ENCODE assay signal across 34 cellular contexts in genomic region chr19:48401277-48401676, GRCh38. TPM values are rescaled to one million over a fixed set of nuclear protein-coding genes. Genes with fewer than 3 reads are reported as not detected.
DNase-seq lines count a peak whose midpoint lies in the region; ATAC-seq and TF ChIP-seq lines count a peak whose summit lies in the region.
"Had no signal": no experiment of that assay in that cellular context is flagged by ENCODE, and none has a peak within 500 bp of the region (broad histone marks: within the 10 kb centered on the region; RNA-seq: fewer than 3 reads in every experiment).

No MANE protein-coding gene starts in this region.

- no peak overlapping the region for H4K5ac ChIP-seq in mesendoderm (ENCODE audit: low read length)

- no peak for TF ChIP-seq POLR2A in body of pancreas (IDR thresholded peaks at IDR 0.05)

- TF ChIP-seq CTCF in body of pancreas (IDR thresholded peaks at IDR 0.05), result no peak

- WGBS in mesendoderm (ENCODE audit: extremely low coverage, insufficient coverage, low lambda C conversion rate), result no CpG with 5 or more reads among the region's 5 CpGs
- 67% methylated on average over 5 of the region's 5 CpGs for WGBS in right cardiac atrium
- WGBS in body of pancreas, 2 donors, result 66 to 76% methylated on average over 5 of the region's 5 CpGs

- peak overlapping the region; percentile 32; the same call in 1 of the 2 replicates for H3K4me2 ChIP-seq in BLaER1
- no peak overlapping the region for H3K4me2 ChIP-seq in mesendoderm (ENCODE audit: low read length)

- H4K8ac ChIP-seq in mesendoderm (ENCODE audit: low read depth, low read length), result no peak overlapping the region

- intact Hi-C loops in right cardiac atrium (cut with DNase I) (no loop called here), body of pancreas (cut with DNase I) (no loop called here), left colon (cut with DNase I, micrococcal nuclease) (no loop called here)

- no peak overlapping the region for H2BK15ac ChIP-seq in mesendoderm (replicated peaks; ENCODE audit: low read depth)

- no peaks in the 10 kb centered on the region for H3K79me2 ChIP-seq in mesendoderm (ENCODE audit: control insufficient read depth, insufficient read depth, low read length)
- H3K79me2 ChIP-seq: parathyroid adenoma had no signal

- H3K27me3 Mint-ChIP-seq in T-helper 17 cell, result peaks cover 11% of the 10 kb centered on the region

- no peak overlapping the region for H3K4me3 ChIP-seq in BLaER1
- H3K4me3 ChIP-seq in H7 (ENCODE audit: insufficient read depth, low read depth, low read length), result no peak overlapping the region
- no peak overlapping the region for H3K4me3 ChIP-seq in mesendoderm (ENCODE audit: low read length)
- no peak overlapping the region for H3K4me3 ChIP-seq in right cardiac atrium (ENCODE audit: low read length)
- no peak overlapping the region for H3K4me3 ChIP-seq in body of pancreas
- H3K4me3 ChIP-seq: ascending aorta, right atrium auricular region, SK-N-MC, spleen, testis, vagina had no signal

- H3K9ac ChIP-seq in BLaER1 (no peak overlapping the region), mesendoderm (ENCODE audit: low read length) (no peak overlapping the region)
- H3K9ac ChIP-seq: KMS-11, parathyroid adenoma had no signal

- H3K18ac ChIP-seq in mesendoderm (ENCODE audit: low read length), result no peak overlapping the region

- H3K4me1 Mint-ChIP-seq in T-helper 17 cell, result peaks cover 14% of the 10 kb centered on the region

- no peaks in the 10 kb centered on the region for H3K36me3 ChIP-seq in BLaER1
- H3K36me3 ChIP-seq in H7 (replicated peaks; ENCODE audit: control insufficient read depth, insufficient read depth, low read length), result no peaks in the 10 kb centered on the region
- H3K36me3 ChIP-seq in mesendoderm (ENCODE audit: control insufficient read depth, insufficient read depth, low read length), result no peaks in the 10 kb centered on the region
- H3K36me3 ChIP-seq in body of pancreas (replicated peaks in 1 of 2; ENCODE audit: insufficient read depth in 1 of 2, low read depth in 2 of 2), result no peaks in the 10 kb centered on the region
- H3K36me3 ChIP-seq: ascending aorta, right atrium auricular region, spleen, vagina had no signal

- H3K36me3 Mint-ChIP-seq in T-helper 17 cell (ENCODE audit: low read depth), result peaks cover 10% of the 10 kb centered on the region
- H3K36me3 Mint-ChIP-seq: mesothelial cell of epicardium; naive thymus-derived CD8-positive, alpha-beta T cell had no signal

- no peak overlapping the region for H3K4me3 Mint-ChIP-seq in T-helper 17 cell
- H3K4me3 Mint-ChIP-seq: activated CD4-positive, alpha-beta T cell treated with anti-CD3 and anti-CD28 coated beads, Interleukin-2, amount 10 ng/mL, durations not matched to agents 7 days and 5 days; activated CD8-positive, alpha-beta memory T cell treated with anti-CD3 and anti-CD28 coated beads, Interleukin-2, amount 10 ng/mL, durations not matched to agents 7 days and 5 days; CD4-positive, alpha-beta T cell; dendritic cell treated with granulocyte-macrophage colony-stimulating factor and Interleukin-4, amounts not matched to agents 40 ng/mL and 50 ng/mL, for 4 days; mesothelial cell of epicardium; naive thymus-derived CD8-positive, alpha-beta T cell; T-helper 2 cell treated with Interferon-gamma antibody and Interleukin-4, amounts not matched to agents 5 μg/mL and 100 μg/mL, for 36 hours had no signal

- no peak overlapping the region for H3K23ac ChIP-seq in mesendoderm (ENCODE audit: low read length)

- no peak overlapping the region for H3K27ac ChIP-seq in BLaER1
- no peak overlapping the region for H3K27ac ChIP-seq in mesendoderm (ENCODE audit: low read depth, low read length)
- H3K27ac ChIP-seq in right cardiac atrium (ENCODE audit: low read length), result no peak overlapping the region
- H3K27ac ChIP-seq in body of pancreas, result no peak overlapping the region
- H3K27ac ChIP-seq: ascending aorta, KMS-11, parathyroid adenoma, right atrium auricular region, SK-N-MC, testis, vagina had no signal

- ATAC-seq in T-helper 17 cell, result no peak
- ATAC-seq in right cardiac atrium, result no peak
- ATAC-seq in body of pancreas, result no peak
- ATAC-seq in left colon, result no peak
- ATAC-seq in HG02970 (IDR thresholded peaks at IDR 0.05; ENCODE audit: low FRiP score, unreplicated experiment), result no peak
- ATAC-seq: activated CD8-positive, alpha-beta memory T cell treated with anti-CD3 and anti-CD28 coated beads, Interleukin-2, amount 10 ng/mL, durations not matched to agents 7 days and 5 days; activated naive CD4-positive, alpha-beta T cell treated with anti-CD3 and anti-CD28 coated beads, Interleukin-2, amount 50 U/mL, for 72 hours; left cardiac atrium; naive thymus-derived CD8-positive, alpha-beta T cell had no signal

- no peak overlapping the region for H3K4ac ChIP-seq in mesendoderm (ENCODE audit: low read depth, low read length)

- peak overlapping the region; percentile 20 for H3K56ac ChIP-seq in mesendoderm (ENCODE audit: low read length)

- peak overlapping the region; percentile 69 for H3K27ac Mint-ChIP-seq in T-helper 17 cell
- H3K27ac Mint-ChIP-seq: activated CD4-positive, alpha-beta T cell treated with anti-CD3 and anti-CD28 coated beads, Interleukin-2, amount 10 ng/mL, durations not matched to agents 7 days and 5 days; activated CD8-positive, alpha-beta memory T cell treated with anti-CD3 and anti-CD28 coated beads, Interleukin-2, amount 10 ng/mL, durations not matched to agents 7 days and 5 days; CD4-positive, alpha-beta T cell; mesothelial cell of epicardium had no signal

- peaks cover 30% of the 10 kb centered on the region for H3K4me1 ChIP-seq in BLaER1
- H3K4me1 ChIP-seq in mesendoderm (ENCODE audit: control insufficient read depth, low read depth, low read length), result peaks cover 4% of the 10 kb centered on the region
- no peaks in the 10 kb centered on the region for H3K4me1 ChIP-seq in right cardiac atrium (ENCODE audit: control insufficient read depth, insufficient read depth, low read length)
- peaks cover 5% of the 10 kb centered on the region for H3K4me1 ChIP-seq in body of pancreas
- H3K4me1 ChIP-seq: ascending aorta, parathyroid adenoma, testis had no signal

- DNase-seq in H7 (peak; percentile 40), T-helper 17 cell (no peak), mesendoderm (peak; percentile 45), right cardiac atrium (no peak), body of pancreas (no peak), left colon (no peak)
- DNase-seq: activated CD4-positive, alpha-beta T cell treated with anti-CD3 and anti-CD28 coated beads, Interleukin-2, amount 10 ng/mL, durations not matched to agents 7 days and 5 days; activated CD8-positive, alpha-beta memory T cell treated with anti-CD3 and anti-CD28 coated beads, Interleukin-2, amount 10 ng/mL, durations not matched to agents 7 days and 5 days; caudate nucleus; CD4-positive, alpha-beta T cell; GDM1; left cardiac atrium; MV-4-11; naive thymus-derived CD8-positive, alpha-beta T cell; NCI-H1694 treated with DMSO at 0.1 percent for 48 hours; NCI-H2227 treated with DMSO at 0.1 percent for 48 hours; spleen; stimulated activated CD4-positive, alpha-beta T cell treated with anti-CD3 and anti-CD28 coated beads, Interleukin-4, amount 100 ng/mL, for 1 hour; stimulated activated naive CD4-positive, alpha-beta T cell treated with Interleukin-2 at 50 U/mL for 16 hours; testis had no signal

- no peak overlapping the region for H2BK120ac ChIP-seq in mesendoderm (ENCODE audit: low read depth, low read length)

- no peaks in the 10 kb centered on the region for H4K20me1 ChIP-seq in BLaER1

- H3K27me3 ChIP-seq in BLaER1, result peaks cover 43% of the 10 kb centered on the region
- peaks cover 19% of the 10 kb centered on the region for H3K27me3 ChIP-seq in H7 (ENCODE audit: control insufficient read depth, insufficient read depth, low read length)
- no peaks in the 10 kb centered on the region for H3K27me3 ChIP-seq in mesendoderm (ENCODE audit: insufficient read depth, low read length, poor library complexity)
- H3K27me3 ChIP-seq in right cardiac atrium (ENCODE audit: control insufficient read depth, insufficient read depth), result no peaks in the 10 kb centered on the region
- peaks cover 0 to 18% of the 10 kb centered on the region in 2 donors for H3K27me3 ChIP-seq in body of pancreas
- H3K27me3 ChIP-seq: testis had no signal

- no peak overlapping the region for H2BK5ac ChIP-seq in mesendoderm (ENCODE audit: low read length)

- peaks cover 13% of the 10 kb centered on the region; the same call in 1 of the 2 replicates for H3K9me3 ChIP-seq in BLaER1
- no peaks in the 10 kb centered on the region for H3K9me3 ChIP-seq in T-helper 17 cell (ENCODE audit: control insufficient read depth, low read length, poor library complexity, severe bottlenecking)
- no peaks in the 10 kb centered on the region for H3K9me3 ChIP-seq in right cardiac atrium (ENCODE audit: control insufficient read depth, low read length)
- H3K9me3 ChIP-seq in body of pancreas, result no peaks in the 10 kb centered on the region
- H3K9me3 ChIP-seq: ascending aorta, right atrium auricular region, testis, vagina had no signal

- no peaks in the 10 kb centered on the region for H3K79me1 ChIP-seq in mesendoderm (ENCODE audit: low read length)

- H2AK5ac ChIP-seq in mesendoderm (ENCODE audit: low read length), result no peak overlapping the region

RNA-seq across cellular contexts. Expression of gene GRIN2D, which starts 7.8 kb away (rescaled TPM):
- total RNA-seq in H7 (2014; rRNA removed; shearing (Covaris generic)), result 4.4 and 4.8 TPM in 2 replicates
- under 1 TPM; 0.08 to 0.17 TPM for total RNA-seq in T-helper 17 cell
- 2.2 TPM for polyA plus RNA-seq in mesendoderm (2013, experiment 1 of 2)
- 2.1 TPM for polyA plus RNA-seq in mesendoderm (2013, experiment 2 of 2)
- under 1 TPM; 0.31 to 0.45 (median 0.41) TPM for total RNA-seq in right cardiac atrium
- 0.18 TPM for polyA plus RNA-seq in right cardiac atrium
- 1 to 10 TPM in 1 of 2 donors, under 1 TPM in 1; 0.26 to 2.0 TPM for total RNA-seq in body of pancreas
- total RNA-seq in left colon, result under 1 TPM; 0.37 to 0.61 TPM
- total RNA-seq: vagina had no signal
- polyA plus RNA-seq: naive thymus-derived CD8-positive, alpha-beta T cell had no signal

RNA-seq across cellular contexts. Expression of gene KDELR1, which starts 9.9 kb away (rescaled TPM):
- total RNA-seq in H7 (2014; rRNA removed; shearing (Covaris generic)), result 110 and 111 TPM in 2 replicates
- total RNA-seq in T-helper 17 cell, result 10 to 100 TPM; 34.0 to 41.3 TPM
- 243 TPM for polyA plus RNA-seq in mesendoderm (2013, experiment 1 of 2)
- 238 TPM for polyA plus RNA-seq in mesendoderm (2013, experiment 2 of 2)
- total RNA-seq in right cardiac atrium, result 100 to 1,000 TPM in 1 of 4 donors, 10 to 100 TPM in 3; 82.3 to 101 (median 90.1) TPM
- polyA plus RNA-seq in right cardiac atrium, result 82.4 TPM
- 10 to 100 TPM; 47.5 to 51.4 TPM for total RNA-seq in body of pancreas
- total RNA-seq in left colon, result 100 to 1,000 TPM; 226 to 236 TPM

RNA-seq across cellular contexts. Expression of gene SYNGR4, which starts 37.1 kb away (rescaled TPM):
- total RNA-seq in H7 (2014; rRNA removed; shearing (Covaris generic)), result not detected in 2 replicates
- total RNA-seq in T-helper 17 cell (not detected), right cardiac atrium (not detected), body of pancreas (under 1 TPM in 1 of 2 donors, not detected in 1; 0.78 TPM), left colon (not detected)
- polyA plus RNA-seq in mesendoderm (2013, experiment 1 of 2), result 0.13 TPM
- 0.14 TPM for polyA plus RNA-seq in mesendoderm (2013, experiment 2 of 2)
- polyA plus RNA-seq in right cardiac atrium, result not detected
- total RNA-seq: activated CD4-positive, alpha-beta T cell treated with anti-CD3 and anti-CD28 coated beads, Interleukin-2, amount 10 ng/mL, durations not matched to agents 7 days and 5 days; activated CD8-positive, alpha-beta memory T cell treated with anti-CD3 and anti-CD28 coated beads, Interleukin-2, amount 10 ng/mL, durations not matched to agents 7 days and 5 days; ascending aorta; CD4-positive, alpha-beta T cell; endothelial cell of umbilical vein; glomerular endothelial cell; left cardiac atrium; mesothelial cell of epicardium; naive thymus-derived CD8-positive, alpha-beta T cell; right atrium auricular region; spleen; vagina had no signal
- polyA plus RNA-seq: endothelial cell of umbilical vein; naive thymus-derived CD8-positive, alpha-beta T cell had no signal

RNA-seq across cellular contexts. Expression of gene TMEM143, which starts 37.5 kb away (rescaled TPM):
- total RNA-seq in H7 (2014; rRNA removed; shearing (Covaris generic)), result 11.5 and 17.4 TPM in 2 replicates
- total RNA-seq in T-helper 17 cell, result 1 to 10 TPM; 7.9 to 8.8 TPM
- 4.8 TPM for polyA plus RNA-seq in mesendoderm (2013, experiment 1 of 2)
- 4.9 TPM for polyA plus RNA-seq in mesendoderm (2013, experiment 2 of 2)
- 10 to 100 TPM; 35.0 to 56.7 (median 47.5) TPM for total RNA-seq in right cardiac atrium
- 35.0 TPM for polyA plus RNA-seq in right cardiac atrium
- 10 to 100 TPM; 14.5 to 16.1 TPM for total RNA-seq in body of pancreas
- 10 to 100 TPM; 12.5 to 18.4 TPM for total RNA-seq in left colon

RNA-seq across cellular contexts. Expression of gene GRWD1, which starts 44.5 kb away (rescaled TPM):
- total RNA-seq in H7 (2014; rRNA removed; shearing (Covaris generic)), result 80.6 and 97.8 TPM in 2 replicates
- 10 to 100 TPM; 32.5 TPM for total RNA-seq in T-helper 17 cell
- polyA plus RNA-seq in mesendoderm (2013, experiment 1 of 2), result 35.4 TPM
- 37.3 TPM for polyA plus RNA-seq in mesendoderm (2013, experiment 2 of 2)
- 10 to 100 TPM; 16.0 to 20.4 (median 17.3) TPM for total RNA-seq in right cardiac atrium
- 7.2 TPM for polyA plus RNA-seq in right cardiac atrium
- 10 to 100 TPM; 11.9 TPM for total RNA-seq in body of pancreas
- 10 to 100 TPM; 22.3 to 25.1 TPM for total RNA-seq in left colon

Comparison
In these comparisons a context has a peak if more than half of its experiments do, and no peak if none do; other contexts are left out.
1. DNase-seq: peak in H7 (single experiment) and mesendoderm (single experiment); none in T-helper 17 cell (0 of 3), right cardiac atrium (0 of 3), body of pancreas (0 of 4) and left colon (0 of 2).